1 cellular context compared by ENCODE assay signal in the genomic region with DNA sequence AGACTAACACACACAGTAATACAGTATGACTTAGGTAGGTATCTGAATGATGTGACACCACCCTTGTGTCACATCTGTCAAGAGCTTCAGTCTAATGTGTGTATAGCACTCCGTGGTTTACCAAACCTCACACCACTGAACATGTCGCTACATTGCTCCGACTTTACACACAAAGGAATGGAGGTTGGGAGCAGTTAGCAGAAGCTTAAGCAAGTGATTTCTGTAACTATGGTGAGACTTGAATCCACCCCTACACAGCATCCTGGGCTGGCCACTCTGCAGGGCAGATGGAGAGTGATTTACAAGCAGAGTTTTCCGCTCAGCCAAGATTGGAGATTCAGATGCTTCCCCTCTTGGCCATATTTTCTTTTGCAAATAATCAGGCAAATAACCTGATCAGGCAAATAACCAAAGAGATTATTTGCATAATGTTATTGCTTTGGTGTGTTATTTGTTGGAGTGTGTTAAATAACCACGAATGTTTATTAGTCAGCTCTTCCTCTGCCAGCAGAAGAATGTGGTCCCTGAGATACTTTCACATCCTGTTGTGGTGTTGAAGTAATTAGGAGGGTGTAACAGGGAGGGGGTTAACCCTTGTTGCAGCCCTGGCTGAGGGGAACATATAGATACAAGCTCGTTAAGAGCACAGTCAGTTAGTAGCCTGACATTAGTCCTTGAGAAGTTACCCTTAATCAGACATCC.
TF ChIP-seq lines count a peak whose summit lies in the region.

No MANE protein-coding gene starts in this region.

TF ChIP-seq in GM12878, 131 proteins besides CTCF, POLR2A, EP300 and RAD21 (continued from another document):
- TF ChIP-seq, protein P1, sequence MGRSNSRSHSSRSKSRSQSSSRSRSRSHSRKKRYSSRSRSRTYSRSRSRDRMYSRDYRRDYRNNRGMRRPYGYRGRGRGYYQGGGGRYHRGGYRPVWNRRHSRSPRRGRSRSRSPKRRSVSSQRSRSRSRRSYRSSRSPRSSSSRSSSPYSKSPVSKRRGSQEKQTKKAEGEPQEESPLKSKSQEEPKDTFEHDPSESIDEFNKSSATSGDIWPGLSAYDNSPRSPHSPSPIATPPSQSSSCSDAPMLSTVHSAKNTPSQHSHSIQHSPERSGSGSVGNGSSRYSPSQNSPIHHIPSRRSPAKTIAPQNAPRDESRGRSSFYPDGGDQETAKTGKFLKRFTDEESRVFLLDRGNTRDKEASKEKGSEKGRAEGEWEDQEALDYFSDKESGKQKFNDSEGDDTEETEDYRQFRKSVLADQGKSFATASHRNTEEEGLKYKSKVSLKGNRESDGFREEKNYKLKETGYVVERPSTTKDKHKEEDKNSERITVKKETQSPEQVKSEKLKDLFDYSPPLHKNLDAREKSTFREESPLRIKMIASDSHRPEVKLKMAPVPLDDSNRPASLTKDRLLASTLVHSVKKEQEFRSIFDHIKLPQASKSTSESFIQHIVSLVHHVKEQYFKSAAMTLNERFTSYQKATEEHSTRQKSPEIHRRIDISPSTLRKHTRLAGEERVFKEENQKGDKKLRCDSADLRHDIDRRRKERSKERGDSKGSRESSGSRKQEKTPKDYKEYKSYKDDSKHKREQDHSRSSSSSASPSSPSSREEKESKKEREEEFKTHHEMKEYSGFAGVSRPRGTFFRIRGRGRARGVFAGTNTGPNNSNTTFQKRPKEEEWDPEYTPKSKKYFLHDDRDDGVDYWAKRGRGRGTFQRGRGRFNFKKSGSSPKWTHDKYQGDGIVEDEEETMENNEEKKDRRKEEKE (IDR thresholded peaks at IDR 0.05): no peak
- TF ChIP-seq, protein P2, sequence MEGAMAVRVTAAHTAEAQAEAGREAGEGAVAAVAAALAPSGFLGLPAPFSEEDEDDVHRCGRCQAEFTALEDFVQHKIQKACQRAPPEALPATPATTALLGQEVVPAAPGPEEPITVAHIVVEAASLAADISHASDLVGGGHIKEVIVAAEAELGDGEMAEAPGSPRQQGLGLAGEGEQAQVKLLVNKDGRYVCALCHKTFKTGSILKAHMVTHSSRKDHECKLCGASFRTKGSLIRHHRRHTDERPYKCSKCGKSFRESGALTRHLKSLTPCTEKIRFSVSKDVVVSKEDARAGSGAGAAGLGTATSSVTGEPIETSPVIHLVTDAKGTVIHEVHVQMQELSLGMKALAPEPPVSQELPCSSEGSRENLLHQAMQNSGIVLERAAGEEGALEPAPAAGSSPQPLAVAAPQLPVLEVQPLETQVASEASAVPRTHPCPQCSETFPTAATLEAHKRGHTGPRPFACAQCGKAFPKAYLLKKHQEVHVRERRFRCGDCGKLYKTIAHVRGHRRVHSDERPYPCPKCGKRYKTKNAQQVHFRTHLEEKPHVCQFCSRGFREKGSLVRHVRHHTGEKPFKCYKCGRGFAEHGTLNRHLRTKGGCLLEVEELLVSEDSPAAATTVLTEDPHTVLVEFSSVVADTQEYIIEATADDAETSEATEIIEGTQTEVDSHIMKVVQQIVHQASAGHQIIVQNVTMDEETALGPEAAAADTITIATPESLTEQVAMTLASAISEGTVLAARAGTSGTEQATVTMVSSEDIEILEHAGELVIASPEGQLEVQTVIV (IDR thresholded peaks at IDR 0.05; ENCODE audit: borderline replicate concordance, partially characterized antibody): no peak
- TF ChIP-seq, protein P3, sequence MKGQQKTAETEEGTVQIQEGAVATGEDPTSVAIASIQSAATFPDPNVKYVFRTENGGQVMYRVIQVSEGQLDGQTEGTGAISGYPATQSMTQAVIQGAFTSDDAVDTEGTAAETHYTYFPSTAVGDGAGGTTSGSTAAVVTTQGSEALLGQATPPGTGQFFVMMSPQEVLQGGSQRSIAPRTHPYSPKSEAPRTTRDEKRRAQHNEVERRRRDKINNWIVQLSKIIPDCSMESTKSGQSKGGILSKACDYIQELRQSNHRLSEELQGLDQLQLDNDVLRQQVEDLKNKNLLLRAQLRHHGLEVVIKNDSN (IDR thresholded peaks at IDR 0.05; ENCODE audit: borderline replicate concordance, extremely low read length, insufficient read depth, low read depth, low read length): no peak
- TF ChIP-seq, protein P4, sequence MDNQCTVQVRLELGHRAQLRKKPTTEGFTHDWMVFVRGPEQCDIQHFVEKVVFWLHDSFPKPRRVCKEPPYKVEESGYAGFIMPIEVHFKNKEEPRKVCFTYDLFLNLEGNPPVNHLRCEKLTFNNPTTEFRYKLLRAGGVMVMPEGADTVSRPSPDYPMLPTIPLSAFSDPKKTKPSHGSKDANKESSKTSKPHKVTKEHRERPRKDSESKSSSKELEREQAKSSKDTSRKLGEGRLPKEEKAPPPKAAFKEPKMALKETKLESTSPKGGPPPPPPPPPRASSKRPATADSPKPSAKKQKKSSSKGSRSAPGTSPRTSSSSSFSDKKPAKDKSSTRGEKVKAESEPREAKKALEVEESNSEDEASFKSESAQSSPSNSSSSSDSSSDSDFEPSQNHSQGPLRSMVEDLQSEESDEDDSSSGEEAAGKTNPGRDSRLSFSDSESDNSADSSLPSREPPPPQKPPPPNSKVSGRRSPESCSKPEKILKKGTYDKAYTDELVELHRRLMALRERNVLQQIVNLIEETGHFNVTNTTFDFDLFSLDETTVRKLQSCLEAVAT (IDR thresholded peaks at IDR 0.05): 0 out of 2 replicates have a peak, but pooled peaks have one; percentile 35
- TF ChIP-seq, protein P5, sequence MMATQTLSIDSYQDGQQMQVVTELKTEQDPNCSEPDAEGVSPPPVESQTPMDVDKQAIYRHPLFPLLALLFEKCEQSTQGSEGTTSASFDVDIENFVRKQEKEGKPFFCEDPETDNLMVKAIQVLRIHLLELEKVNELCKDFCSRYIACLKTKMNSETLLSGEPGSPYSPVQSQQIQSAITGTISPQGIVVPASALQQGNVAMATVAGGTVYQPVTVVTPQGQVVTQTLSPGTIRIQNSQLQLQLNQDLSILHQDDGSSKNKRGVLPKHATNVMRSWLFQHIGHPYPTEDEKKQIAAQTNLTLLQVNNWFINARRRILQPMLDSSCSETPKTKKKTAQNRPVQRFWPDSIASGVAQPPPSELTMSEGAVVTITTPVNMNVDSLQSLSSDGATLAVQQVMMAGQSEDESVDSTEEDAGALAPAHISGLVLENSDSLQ (IDR thresholded peaks at IDR 0.05): peak; percentile 12; the same call in 1 of the 2 replicates
- TF ChIP-seq KAT2A (conservative IDR thresholded peaks at IDR 0.05; ENCODE audit: control insufficient read depth, low read depth, low read length) (no peak), ATF7 (IDR thresholded peaks at IDR 0.05; ENCODE audit: low read depth) (peak; percentile 66), SMAD1 (IDR thresholded peaks at IDR 0.05; ENCODE audit: low read depth, partially characterized antibody) (no peak), BCL11A (IDR thresholded peaks at IDR 0.05; ENCODE audit: low read depth, low read length) (peak; percentile 95), IKZF2 (IDR thresholded peaks at IDR 0.05) (peak; percentile 75 to 83), NFIC (IDR thresholded peaks at IDR 0.05; ENCODE audit: low read depth, low read length) (peak; percentile 79), CBFB (IDR thresholded peaks at IDR 0.05; ENCODE audit: low read depth) (0 out of 2 replicates have a peak, but pooled peaks have one; percentile 7), HDAC2 (IDR thresholded peaks at IDR 0.05) (no peak), MEF2A (IDR thresholded peaks at IDR 0.05; ENCODE audit: insufficient read depth, low read depth, low read length) (0 out of 2 replicates have a peak, but pooled peaks have one; percentile 41), TARDBP (IDR thresholded peaks at IDR 0.05; ENCODE audit: borderline replicate concordance) (no peak), TCF12 (IDR thresholded peaks at IDR 0.05; ENCODE audit: low read depth, low read length) (no peak), BACH1 (IDR thresholded peaks at IDR 0.05; ENCODE audit: borderline replicate concordance) (peak; percentile 55; the same call in 1 of the 2 replicates), CHD1 (IDR thresholded peaks at IDR 0.05; ENCODE audit: low read depth, low read length) (no peak), IKZF1 (conservative IDR thresholded peaks at IDR 0.05) (peak; percentile 70), DPF2 (IDR thresholded peaks at IDR 0.05) (peak; percentile 87), SPI1 (IDR thresholded peaks at IDR 0.05; ENCODE audit: borderline replicate concordance, insufficient read depth, low read depth, low read length) (peak; percentile 86; the same call in 1 of the 2 replicates), MTA3 (IDR thresholded peaks at IDR 0.05; ENCODE audit: borderline replicate concordance, low read length) (no peak; the same call in 1 of the 2 replicates), SP1 (IDR thresholded peaks at IDR 0.05; ENCODE audit: low read depth, low read length) (peak; percentile 7), NR2F1 (conservative IDR thresholded peaks at IDR 0.05) (peak; percentile 18; the same call in 1 of the 2 replicates), JUNB (IDR thresholded peaks at IDR 0.05) (peak; percentile 52)
- TF ChIP-seq, protein P6, sequence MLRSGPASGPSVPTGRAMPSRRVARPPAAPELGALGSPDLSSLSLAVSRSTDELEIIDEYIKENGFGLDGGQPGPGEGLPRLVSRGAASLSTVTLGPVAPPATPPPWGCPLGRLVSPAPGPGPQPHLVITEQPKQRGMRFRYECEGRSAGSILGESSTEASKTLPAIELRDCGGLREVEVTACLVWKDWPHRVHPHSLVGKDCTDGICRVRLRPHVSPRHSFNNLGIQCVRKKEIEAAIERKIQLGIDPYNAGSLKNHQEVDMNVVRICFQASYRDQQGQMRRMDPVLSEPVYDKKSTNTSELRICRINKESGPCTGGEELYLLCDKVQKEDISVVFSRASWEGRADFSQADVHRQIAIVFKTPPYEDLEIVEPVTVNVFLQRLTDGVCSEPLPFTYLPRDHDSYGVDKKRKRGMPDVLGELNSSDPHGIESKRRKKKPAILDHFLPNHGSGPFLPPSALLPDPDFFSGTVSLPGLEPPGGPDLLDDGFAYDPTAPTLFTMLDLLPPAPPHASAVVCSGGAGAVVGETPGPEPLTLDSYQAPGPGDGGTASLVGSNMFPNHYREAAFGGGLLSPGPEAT (IDR thresholded peaks at IDR 0.05; ENCODE audit: low read depth): peak; percentile 31; the same call in 1 of the 2 replicates
- TF ChIP-seq, protein P7, sequence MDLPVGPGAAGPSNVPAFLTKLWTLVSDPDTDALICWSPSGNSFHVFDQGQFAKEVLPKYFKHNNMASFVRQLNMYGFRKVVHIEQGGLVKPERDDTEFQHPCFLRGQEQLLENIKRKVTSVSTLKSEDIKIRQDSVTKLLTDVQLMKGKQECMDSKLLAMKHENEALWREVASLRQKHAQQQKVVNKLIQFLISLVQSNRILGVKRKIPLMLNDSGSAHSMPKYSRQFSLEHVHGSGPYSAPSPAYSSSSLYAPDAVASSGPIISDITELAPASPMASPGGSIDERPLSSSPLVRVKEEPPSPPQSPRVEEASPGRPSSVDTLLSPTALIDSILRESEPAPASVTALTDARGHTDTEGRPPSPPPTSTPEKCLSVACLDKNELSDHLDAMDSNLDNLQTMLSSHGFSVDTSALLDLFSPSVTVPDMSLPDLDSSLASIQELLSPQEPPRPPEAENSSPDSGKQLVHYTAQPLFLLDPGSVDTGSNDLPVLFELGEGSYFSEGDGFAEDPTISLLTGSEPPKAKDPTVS (IDR thresholded peaks at IDR 0.05; ENCODE audit: low read depth, low read length): no peak
- TF ChIP-seq, protein P8, sequence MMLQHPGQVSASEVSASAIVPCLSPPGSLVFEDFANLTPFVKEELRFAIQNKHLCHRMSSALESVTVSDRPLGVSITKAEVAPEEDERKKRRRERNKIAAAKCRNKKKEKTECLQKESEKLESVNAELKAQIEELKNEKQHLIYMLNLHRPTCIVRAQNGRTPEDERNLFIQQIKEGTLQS (IDR thresholded peaks at IDR 0.05; ENCODE audit: borderline replicate concordance, extremely low read depth, low read depth, low read length): no peak
